ENCODE assay signal across 8 cellular contexts in the genomic region with DNA sequence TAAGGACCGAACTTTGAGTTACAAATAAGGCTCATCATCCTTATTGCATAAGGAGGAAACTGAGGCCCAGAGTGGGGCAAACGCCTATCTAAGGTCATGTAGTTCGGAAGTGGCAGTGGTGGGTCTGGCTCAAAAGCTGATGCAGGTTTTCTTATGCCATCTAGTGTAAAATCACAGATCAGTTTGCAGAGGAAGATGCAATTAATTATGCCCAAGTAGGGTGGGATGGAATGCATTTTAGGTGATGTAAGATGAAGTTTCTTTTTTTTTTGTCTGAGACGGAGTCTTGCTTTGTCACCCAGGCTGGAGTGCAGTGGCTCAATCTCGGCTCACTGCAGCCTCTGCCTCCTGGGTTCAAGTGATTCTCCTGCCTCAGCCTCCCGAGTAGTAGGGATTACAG. TPM values are rescaled to one million over a fixed set of nuclear protein-coding genes. Genes with fewer than 3 reads are reported as not detected.
A peak's percentile ranks its signal among the peaks of the same experiment; 100 is the strongest.
DNase-seq lines count a peak whose midpoint lies in the region; ATAC-seq, FAIRE-seq and TF ChIP-seq lines count a peak whose summit lies in the region.
"Not testable (repeated sequence)": the region's sequence is repeated elsewhere in the genome, so short reads cannot be mapped to it uniquely, and the experiment has no call there.

No MANE protein-coding gene starts in this region.

- H3K9me3 ChIP-seq in CD4-positive, alpha-beta memory T cell (ENCODE audit: control insufficient read depth in 1 of 2, low read length in 2 of 2); T-helper 17 cell (ENCODE audit: control insufficient read depth, low read length, poor library complexity, severe bottlenecking); astrocyte (ENCODE audit: insufficient read depth, low read depth, low read length); esophagus (ENCODE audit: control insufficient read depth in 2 of 2, insufficient read depth in 1 of 2, low read depth in 1 of 2, low read length in 1 of 2); osteoblast (ENCODE audit: low read depth, low read length); thyroid gland: not testable (repeated sequence)

- ATAC-seq in T-helper 17 cell = not testable (repeated sequence)

- H3K79me2 ChIP-seq in astrocyte (ENCODE audit: insufficient read depth, low read length) (peaks cover 54% of the 10 kb centered on the region), osteoblast (ENCODE audit: insufficient read depth, low read length) (peaks cover 54% of the 10 kb centered on the region)

- peaks cover 38% of the 10 kb centered on the region for H3K4me1 ChIP-seq in CD4-positive, alpha-beta memory T cell (ENCODE audit: insufficient read depth, low read length)
- H3K4me1 ChIP-seq in astrocyte (ENCODE audit: insufficient read depth, low read length) = peaks cover 14% of the 10 kb centered on the region
- not testable (repeated sequence) for H3K4me1 ChIP-seq in esophagus (ENCODE audit: control insufficient read depth in 2 of 2, insufficient read depth in 2 of 2, low read length in 1 of 2)
- peaks cover 29% of the 10 kb centered on the region for H3K4me1 ChIP-seq in osteoblast (ENCODE audit: insufficient read depth, low read length)
- H3K4me1 ChIP-seq in thyroid gland = peaks cover 30 to 34% of the 10 kb centered on the region in 2 donors

- peak overlapping the region; percentile 91 for H3K27ac ChIP-seq in CD4-positive, alpha-beta memory T cell (ENCODE audit: low read depth, low read length)
- H3K27ac ChIP-seq in astrocyte (ENCODE audit: low read depth, low read length) (peak overlapping the region; percentile 92), osteoblast (ENCODE audit: low read depth, low read length) (peak overlapping the region; percentile 92)
- not testable (repeated sequence) for H3K27ac ChIP-seq in esophagus (ENCODE audit: low read depth in 2 of 2, low read length in 1 of 2); thyroid gland

- H3K27me3 Mint-ChIP-seq in CD4-positive, alpha-beta memory T cell; IgD-negative memory B cell; T-helper 17 cell; astrocyte (ENCODE audit: low read depth, unreplicated experiment): not testable (repeated sequence)

- TF ChIP-seq POLR2A in thyroid gland (IDR thresholded peaks at IDR 0.05) = not testable (repeated sequence)

- peaks cover 5 to 30% of the 10 kb centered on the region in 2 donors for H3K36me3 Mint-ChIP-seq in CD4-positive, alpha-beta memory T cell
- not testable (repeated sequence) for H3K36me3 Mint-ChIP-seq in IgD-negative memory B cell; T-helper 17 cell (ENCODE audit: low read depth); astrocyte (ENCODE audit: low read depth, unreplicated experiment)

- H3K4me1 Mint-ChIP-seq in CD4-positive, alpha-beta memory T cell = peaks cover 20 to 53% (median 39%) of the 10 kb centered on the region in 4 donors
- H3K4me1 Mint-ChIP-seq in IgD-negative memory B cell (peaks cover 17 to 24% (median 20%) of the 10 kb centered on the region in 3 donors), T-helper 17 cell (peaks cover 32% of the 10 kb centered on the region), astrocyte (ENCODE audit: low read depth, unreplicated experiment) (peaks cover 18% of the 10 kb centered on the region)

- H3K9ac ChIP-seq in astrocyte (ENCODE audit: low read length) = peak overlapping the region; percentile 96

- peak overlapping the region; percentile 96 to 99 (median 98) for H3K4me3 Mint-ChIP-seq in CD4-positive, alpha-beta memory T cell
- H3K4me3 Mint-ChIP-seq in IgD-negative memory B cell (peak overlapping the region; percentile 97 to 100 (median 99)), T-helper 17 cell (peak overlapping the region; percentile 99), astrocyte (ENCODE audit: unreplicated experiment) (peak overlapping the region; percentile 97)

- peak overlapping the region; percentile 91 for H3K4me2 ChIP-seq in astrocyte (ENCODE audit: low read length)
- peak overlapping the region; percentile 94 for H3K4me2 ChIP-seq in osteoblast (ENCODE audit: insufficient read depth, low read length)

- not testable (repeated sequence) for H3K27me3 ChIP-seq in CD4-positive, alpha-beta memory T cell (ENCODE audit: insufficient read depth, low read length); astrocyte (ENCODE audit: insufficient read depth, low read length); esophagus (ENCODE audit: control insufficient read depth in 1 of 2, insufficient read depth in 2 of 2, low read length in 2 of 2); kidney epithelial cell (ENCODE audit: control insufficient read depth, insufficient read depth, low read length); osteoblast (ENCODE audit: insufficient read depth, low read length); thyroid gland

- peaks cover 33% of the 10 kb centered on the region for H4K20me1 ChIP-seq in astrocyte (ENCODE audit: insufficient read depth, low read length)
- peaks cover 24% of the 10 kb centered on the region for H4K20me1 ChIP-seq in osteoblast (ENCODE audit: insufficient read depth, low read length)

- not testable (repeated sequence) for DNase-seq in CD4-positive, alpha-beta memory T cell; T-helper 17 cell; kidney epithelial cell (ENCODE audit: low read depth); osteoblast (ENCODE audit: insufficient read length, low spot score, missing footprints); thyroid gland
- peak; percentile 14 for DNase-seq in astrocyte (ENCODE audit: low read depth)

- FAIRE-seq in astrocyte (lab: Jason Lieb, UNC) = not testable (repeated sequence)

- peak overlapping the region; percentile 77 to 88 for H3K4me3 ChIP-seq in CD4-positive, alpha-beta memory T cell (ENCODE audit: low read length in 2 of 2)
- H3K4me3 ChIP-seq in astrocyte (ENCODE audit: insufficient read depth, low read depth, low read length) = peak overlapping the region; percentile 92
- H3K4me3 ChIP-seq in esophagus (ENCODE audit: low read depth in 1 of 2, low read length in 2 of 2) = peak overlapping the region; percentile 77
- H3K4me3 ChIP-seq in kidney epithelial cell (ENCODE audit: low read depth, low read length) = peak overlapping the region; percentile 76
- peak overlapping the region; percentile 91 for H3K4me3 ChIP-seq in osteoblast (ENCODE audit: insufficient read depth, low read length)
- H3K4me3 ChIP-seq in thyroid gland (replicated peaks in 1 of 3) = peak overlapping the region in 2 of 3 donors; percentile 68 to 83

- intact Hi-C loops in CD4-positive, alpha-beta memory T cell (cut with micrococcal nuclease) = loop anchor here (2.0 to 5.0 kb wide), 2 partner anchors 77 to 1687 kb away; partner anchors contain the start of gene RPLP0
- intact Hi-C loops in thyroid gland (cut with DNase I) = not testable (repeated sequence)

- H2AFZ ChIP-seq in astrocyte (ENCODE audit: low read depth, low read length); osteoblast (ENCODE audit: low read length): not testable (repeated sequence)

- not testable (repeated sequence) for H3K9me3 Mint-ChIP-seq in CD4-positive, alpha-beta memory T cell; IgD-negative memory B cell; astrocyte (ENCODE audit: unreplicated experiment)

- H3K36me3 ChIP-seq in CD4-positive, alpha-beta memory T cell (ENCODE audit: insufficient read depth, low read length); astrocyte (ENCODE audit: insufficient read depth, low read length); esophagus (ENCODE audit: control insufficient read depth in 2 of 2, insufficient read depth in 2 of 2, low read length in 1 of 2); kidney epithelial cell (ENCODE audit: control insufficient read depth, insufficient read depth, low read length); osteoblast (ENCODE audit: insufficient read depth, low read length); thyroid gland: not testable (repeated sequence)

- WGBS in esophagus, 2 donors = 43 to 45% methylated on average over 6 of the region's 6 CpGs
- 52 to 61% methylated on average over 6 of the region's 6 CpGs for WGBS in thyroid gland, 2 donors

- POLR2A ChIA-PET in CD4-positive, alpha-beta memory T cell (lab: Charles Lee; ENCODE audit: partially characterized antibody) = interaction anchor here (0.7 to 6.9 kb wide), 9 partner anchors 28 to 355 kb away, joined by 3 to 117 read pairs (median 7); partner anchors contain the start of genes CFAP251, RHOF and SETD1B

- not testable (repeated sequence) for TF ChIP-seq CTCF in astrocyte (IDR thresholded peaks at IDR 0.05; ENCODE audit: insufficient read depth, low read depth, low read length); kidney epithelial cell (IDR thresholded peaks at IDR 0.05; ENCODE audit: insufficient read depth, low read length, poor library complexity, severe bottlenecking); osteoblast (IDR thresholded peaks at IDR 0.05; ENCODE audit: extremely low read depth, low read depth, low read length); thyroid gland (IDR thresholded peaks at IDR 0.05)

- CTCF ChIA-PET in CD4-positive, alpha-beta memory T cell (lab: Charles Lee; ENCODE audit: partially characterized antibody) = interaction anchor here (0.9 to 9.2 kb wide), 2 partner anchors 29 to 94 kb away, joined by 5 to 119 read pairs; partner anchors contain the start of genes CFAP251 and RHOF

- peak overlapping the region; percentile 99 to 100 (median 99) for H3K27ac Mint-ChIP-seq in CD4-positive, alpha-beta memory T cell
- H3K27ac Mint-ChIP-seq in IgD-negative memory B cell (peak overlapping the region; percentile 97 to 99 (median 97)), T-helper 17 cell (peak overlapping the region; percentile 98), astrocyte (ENCODE audit: unreplicated experiment) (peak overlapping the region; percentile 97)

RNA-seq across cellular contexts. Expression of gene PSMD9, which starts 1.1 kb away (rescaled TPM):
- total RNA-seq in CD4-positive, alpha-beta memory T cell = 10 to 100 TPM; 41.4 to 42.7 TPM
- 100 to 1,000 TPM in 1 of 2 donors, 10 to 100 TPM in 1; 93.2 to 111 TPM for polyA plus RNA-seq in CD4-positive, alpha-beta memory T cell
- 78.3 TPM for polyA plus RNA-seq in IgD-negative memory B cell
- 10 to 100 TPM; 40.5 to 51.3 TPM for total RNA-seq in T-helper 17 cell
- 59.0 and 63.4 TPM in 2 replicates for total RNA-seq in astrocyte
- polyA plus RNA-seq in esophagus = 10 to 100 TPM; 18.3 to 88.2 TPM
- 132 and 151 TPM in 2 replicates for total RNA-seq in kidney epithelial cell
- total RNA-seq in osteoblast = 29.7 and 33.0 TPM in 2 replicates
- 100 to 1,000 TPM in 2 of 4 donors, 10 to 100 TPM in 2; 67.9 to 149 (median 97.4) TPM for total RNA-seq in thyroid gland

RNA-seq across cellular contexts. Expression of gene CFAP251, which starts 28.7 kb away (rescaled TPM):
- under 1 TPM; 0.23 to 0.44 TPM for total RNA-seq in CD4-positive, alpha-beta memory T cell
- under 1 TPM in 1 of 2 donors, not detected in 1; 0.21 TPM for polyA plus RNA-seq in CD4-positive, alpha-beta memory T cell
- polyA plus RNA-seq in IgD-negative memory B cell = not detected
- 1 to 10 TPM in 1 of 2 donors, under 1 TPM in 1; 0.97 to 1.1 TPM for total RNA-seq in T-helper 17 cell
- total RNA-seq in astrocyte = 4.6 and 4.7 TPM in 2 replicates
- under 1 TPM; 0.33 to 0.42 TPM for polyA plus RNA-seq in esophagus
- 3.3 and 3.7 TPM in 2 replicates for total RNA-seq in kidney epithelial cell
- total RNA-seq in osteoblast = 4.3 and 7.4 TPM in 2 replicates
- total RNA-seq in thyroid gland = 10 to 100 TPM; 17.7 to 27.0 (median 23.7) TPM

RNA-seq across cellular contexts. Expression of gene HPD, which starts 31.0 kb away (rescaled TPM):
- not detected for total RNA-seq in CD4-positive, alpha-beta memory T cell
- polyA plus RNA-seq in CD4-positive, alpha-beta memory T cell = not detected
- not detected for polyA plus RNA-seq in IgD-negative memory B cell
- not detected for total RNA-seq in T-helper 17 cell
- total RNA-seq in astrocyte = not detected in 2 replicates
- under 1 TPM; 0.29 to 0.31 TPM for polyA plus RNA-seq in esophagus
- total RNA-seq in kidney epithelial cell = 0.33 TPM in 1 of 2 replicates, not detected in the other
- total RNA-seq in osteoblast = under 0.01 TPM in 1 of 2 replicates, not detected in the other
- total RNA-seq in thyroid gland = 1 to 10 TPM in 1 of 4 donors, under 1 TPM in 2, not detected in 1; 0.39 to 1.2 (median 0.78) TPM
